ENCODE assay signal across 21 cellular contexts in the genomic region with DNA sequence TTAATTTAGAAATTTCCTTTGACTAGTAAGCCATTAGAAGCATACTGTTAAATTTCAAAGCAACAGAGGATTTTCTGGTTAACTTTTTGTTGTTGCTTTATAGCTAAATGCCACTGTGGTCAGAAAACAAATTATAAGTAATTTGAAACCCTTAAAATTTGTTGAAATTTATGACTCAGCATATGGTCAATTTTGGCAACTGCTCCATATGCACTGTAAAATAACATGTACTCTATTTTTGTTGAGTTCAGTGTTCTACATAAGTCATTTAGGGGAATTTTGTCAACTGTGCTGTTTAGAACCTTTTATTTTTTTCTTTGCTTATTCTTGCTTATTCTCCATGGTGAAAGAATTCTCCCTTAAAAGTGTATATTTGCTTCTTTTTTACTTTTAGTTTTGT. TPM values are rescaled to one million over a fixed set of nuclear protein-coding genes. Genes with fewer than 3 reads are reported as not detected.
DNase-seq lines count a peak whose midpoint lies in the region; ATAC-seq lines count a peak whose summit lies in the region.
"Had no signal": no experiment of that assay in that cellular context is flagged by ENCODE, and none has a peak within 500 bp of the region (broad histone marks: within the 10 kb centered on the region; RNA-seq: fewer than 3 reads in every experiment).

No MANE protein-coding gene starts in this region.

- no peak overlapping the region for H3K9ac ChIP-seq in skeletal muscle satellite cell (ENCODE audit: low read depth, low read length)

- peaks cover 13% of the 10 kb centered on the region for H3K4me1 ChIP-seq in skeletal muscle satellite cell (ENCODE audit: control insufficient read depth, insufficient read depth, low read length)
- H3K4me1 ChIP-seq: esophagus squamous epithelium, stomach, upper lobe of right lung had no signal

- peaks cover 10% of the 10 kb centered on the region for H3K36me3 ChIP-seq in skeletal muscle satellite cell (ENCODE audit: insufficient read depth, low read length)
- H3K36me3 ChIP-seq: upper lobe of right lung had no signal

- ATAC-seq in GM21576 (IDR thresholded peaks at IDR 0.05; ENCODE audit: unreplicated experiment) = no peak
- ATAC-seq in HG03135 (IDR thresholded peaks at IDR 0.05; ENCODE audit: unreplicated experiment) = no peak
- ATAC-seq: CD8-positive, alpha-beta T cell; Panc1; right cardiac atrium; upper lobe of right lung had no signal

- DNase-seq in DMS 273 (lab: John Stamatoyannopoulos, UW; ENCODE audit: unreplicated experiment) = peak; percentile 26
- DNase-seq in DMS 273 treated with DMSO at 0.1 percent for 48 hours (lab: John Stamatoyannopoulos, UW) = no peak
- DNase-seq in RPMI7951 (ENCODE audit: low read depth) = peak; percentile 54
- DNase-seq in fibroblast of gingiva (ENCODE audit: low read depth) = peak; percentile 78
- no peak for DNase-seq in NCI-H2081 treated with DMSO at 0.1 percent for 48 hours (lab: John Stamatoyannopoulos, UW)
- DNase-seq: activated CD4-positive, alpha-beta T cell treated with anti-CD3 and anti-CD28 coated beads, Interleukin-2, amount 10 ng/mL, durations not matched to agents 24 days and 14 days; activated naive CD4-positive, alpha-beta T cell treated with anti-CD3 and anti-CD28 coated beads for 36 hours; CD8-positive, alpha-beta T cell; esophagus squamous epithelium; KG1; NCI-H2171 treated with DMSO at 0.1 percent for 48 hours; NCI-H82; right cardiac atrium; stimulated activated CD4-positive, alpha-beta T cell treated with anti-CD3 and anti-CD28 coated beads, Interleukin-1b, Interleukin-23, amount 100 ng/mL, for 48 hours; stomach; upper lobe of right lung had no signal

- no peak overlapping the region for H3K4me3 ChIP-seq in skeletal muscle satellite cell (ENCODE audit: low read length)
- H3K4me3 ChIP-seq: esophagus squamous epithelium, SK-N-MC, stomach, upper lobe of right lung had no signal

- H3K4me2 ChIP-seq in skeletal muscle satellite cell (ENCODE audit: low read length) = peak overlapping the region; percentile 15

- no peaks in the 10 kb centered on the region for H3K27me3 ChIP-seq in skeletal muscle satellite cell (ENCODE audit: control insufficient read depth, insufficient read depth, low read length)
- H3K27me3 ChIP-seq: esophagus squamous epithelium, stomach, upper lobe of right lung had no signal

- peaks cover 18% of the 10 kb centered on the region for H3K9me3 ChIP-seq in skeletal muscle satellite cell (replicated peaks; ENCODE audit: low read length)

RNA-seq across cellular contexts. Expression of a gene that starts 28.6 kb away (rescaled TPM):
- 23.8 and 24.0 TPM in 2 replicates for total RNA-seq in RPMI7951 (2014; rRNA removed; shearing (Covaris generic))
- 10.9 and 15.0 TPM in 2 replicates for total RNA-seq in skeletal muscle satellite cell (2012; rRNA removed)

RNA-seq across cellular contexts. Expression of a gene that starts 31.2 kb away (rescaled TPM):
- total RNA-seq in RPMI7951 (2014; rRNA removed; shearing (Covaris generic)) = 12.6 and 17.1 TPM in 2 replicates
- total RNA-seq in skeletal muscle satellite cell (2012; rRNA removed) = 7.4 and 8.3 TPM in 2 replicates

Comparison
In these comparisons a context has a peak if more than half of its experiments do, and no peak if none do; other contexts are left out.
1. DNase-seq: peak in DMS 273 (single experiment), RPMI7951 (single experiment) and fibroblast of gingiva (single experiment); none in DMS 273 treated with DMSO at 0.1 percent for 48 hours (single experiment) and NCI-H2081 treated with DMSO at 0.1 percent for 48 hours (single experiment).